In genomic region chr15:25848769-25849430, GRCh38 we compare ENCODE assay signal across 10 cellular contexts. TPM values are rescaled to one million over a fixed set of nuclear protein-coding genes. Genes with fewer than 3 reads are reported as not detected.
A peak's percentile ranks its signal among the peaks of the same experiment; 100 is the strongest.
DNase-seq lines count a peak whose midpoint lies in the region; ATAC-seq and TF ChIP-seq lines count a peak whose summit lies in the region.
"Had no signal": no experiment of that assay in that cellular context is flagged by ENCODE, and none has a peak within 500 bp of the region (broad histone marks: within the 10 kb centered on the region; RNA-seq: fewer than 3 reads in every experiment).

No MANE protein-coding gene starts in this region.

- ATAC-seq in activated CD8-positive, alpha-beta T cell treated with anti-CD3 and anti-CD28 coated beads, Interleukin-2, amount 10 ng/mL, durations not matched to agents 7 days and 5 days = no peak
- ATAC-seq in left lung = no peak
- ATAC-seq in foreskin keratinocyte = no peak

- POLR2A ChIA-PET in activated CD8-positive, alpha-beta T cell treated with anti-CD3 and anti-CD28 coated beads, Interleukin-2, amount 10 ng/mL, durations not matched to agents 7 days and 5 days (lab: Charles Lee) = interaction anchor here (2.2 to 4.5 kb wide), 2 partner anchors 10 to 13 kb away, joined by 9 to 42 read pairs; partner anchors contain the start of gene ATP10A
- POLR2A ChIA-PET in HEK293T (lab: Yijun Ruan, JAX) = no interaction called here

- TF ChIP-seq EP300 in suprapubic skin (IDR thresholded peaks at IDR 0.05) = no peak

- TF ChIP-seq CTCF in left lung (IDR thresholded peaks at IDR 0.05) (no peak), suprapubic skin (IDR thresholded peaks at IDR 0.05) (no peak), foreskin keratinocyte (conservative IDR thresholded peaks at IDR 0.05) (no peak)

- H3K36me3 Mint-ChIP-seq in activated naive CD4-positive, alpha-beta T cell treated with anti-CD3 and anti-CD28 coated beads for 36 hours (ENCODE audit: low read depth) = peaks cover 17% of the 10 kb centered on the region
- peaks cover 64% of the 10 kb centered on the region for H3K36me3 Mint-ChIP-seq in activated CD8-positive, alpha-beta T cell treated with anti-CD3 and anti-CD28 coated beads, Interleukin-2, amount 10 ng/mL, durations not matched to agents 7 days and 5 days (ENCODE audit: low read depth)

- H3K4me3 Mint-ChIP-seq in activated naive CD4-positive, alpha-beta T cell treated with anti-CD3 and anti-CD28 coated beads for 36 hours = peak overlapping the region; percentile 93
- peak overlapping the region; percentile 93 for H3K4me3 Mint-ChIP-seq in activated CD8-positive, alpha-beta T cell treated with anti-CD3 and anti-CD28 coated beads, Interleukin-2, amount 10 ng/mL, durations not matched to agents 7 days and 5 days

- peak overlapping the region; percentile 97 for H3K27ac Mint-ChIP-seq in activated naive CD4-positive, alpha-beta T cell treated with anti-CD3 and anti-CD28 coated beads for 36 hours
- H3K27ac Mint-ChIP-seq in activated CD8-positive, alpha-beta T cell treated with anti-CD3 and anti-CD28 coated beads, Interleukin-2, amount 10 ng/mL, durations not matched to agents 7 days and 5 days = peak overlapping the region; percentile 99

- intact Hi-C loops in activated naive CD4-positive, alpha-beta T cell treated with anti-CD3 and anti-CD28 coated beads for 36 hours (cut with micrococcal nuclease) = loop anchor here (1.0 kb wide), 1 partner anchor 410 kb away; the partner anchor contains the start of gene UBE3A
- intact Hi-C loops in left lung (cut with DNase I) = no loop called here

- H3K4me1 ChIP-seq in left lung = peaks cover 25 to 50% of the 10 kb centered on the region in 2 donors
- peaks cover 40% of the 10 kb centered on the region for H3K4me1 ChIP-seq in suprapubic skin
- no peaks in the 10 kb centered on the region for H3K4me1 ChIP-seq in foreskin keratinocyte

- H3K4me1 Mint-ChIP-seq in activated naive CD4-positive, alpha-beta T cell treated with anti-CD3 and anti-CD28 coated beads for 36 hours (ENCODE audit: low read depth) = peaks cover 80% of the 10 kb centered on the region
- H3K4me1 Mint-ChIP-seq in activated CD8-positive, alpha-beta T cell treated with anti-CD3 and anti-CD28 coated beads, Interleukin-2, amount 10 ng/mL, durations not matched to agents 7 days and 5 days (ENCODE audit: low read depth) = peaks cover 88% of the 10 kb centered on the region

- no peak for TF ChIP-seq POLR2A in suprapubic skin (IDR thresholded peaks at IDR 0.05)

- H3K9me3 Mint-ChIP-seq in activated naive CD4-positive, alpha-beta T cell treated with anti-CD3 and anti-CD28 coated beads for 36 hours = peaks cover 3% of the 10 kb centered on the region
- no peaks in the 10 kb centered on the region for H3K9me3 Mint-ChIP-seq in activated CD8-positive, alpha-beta T cell treated with anti-CD3 and anti-CD28 coated beads, Interleukin-2, amount 10 ng/mL, durations not matched to agents 7 days and 5 days (ENCODE audit: insufficient read depth)

- no peaks in the 10 kb centered on the region for H3K27me3 Mint-ChIP-seq in activated naive CD4-positive, alpha-beta T cell treated with anti-CD3 and anti-CD28 coated beads for 36 hours (ENCODE audit: low read depth)
- no peaks in the 10 kb centered on the region for H3K27me3 Mint-ChIP-seq in activated CD8-positive, alpha-beta T cell treated with anti-CD3 and anti-CD28 coated beads, Interleukin-2, amount 10 ng/mL, durations not matched to agents 7 days and 5 days (ENCODE audit: low read depth)

- CTCF ChIA-PET in activated naive CD4-positive, alpha-beta T cell treated with anti-CD3 and anti-CD28 coated beads for 36 hours (lab: Charles Lee) = interaction anchor here (1.4 to 3.6 kb wide), 3 partner anchors 12 to 65 kb away, joined by 5 to 22 read pairs (median 18); no protein-coding TSS in a partner anchor
- CTCF ChIA-PET in activated CD8-positive, alpha-beta T cell treated with anti-CD3 and anti-CD28 coated beads, Interleukin-2, amount 10 ng/mL, durations not matched to agents 7 days and 5 days (lab: Charles Lee) = interaction anchor here (1.1 to 2.0 kb wide), 3 partner anchors 11 to 85 kb away, joined by 3 to 11 read pairs (median 5); no protein-coding TSS in a partner anchor
- CTCF ChIA-PET in HEK293T (lab: Yijun Ruan, JAX) = no interaction called here

- peak; percentile 60 for DNase-seq in activated naive CD4-positive, alpha-beta T cell treated with anti-CD3 and anti-CD28 coated beads for 36 hours
- no peak for DNase-seq in activated naive CD4-positive, alpha-beta T cell treated with anti-CD3 and anti-CD28 coated beads, Interleukin-2, amount 50 U/mL, for 16 hours
- no peak for DNase-seq in activated CD8-positive, alpha-beta T cell treated with anti-CD3 and anti-CD28 coated beads, Interleukin-2, amount 10 ng/mL, durations not matched to agents 7 days and 5 days
- no peak for DNase-seq in left lung
- DNase-seq in suprapubic skin (ENCODE audit: low spot score in 2 of 2) = no peak
- DNase-seq in foreskin keratinocyte = no peak
- no peak for DNase-seq in HEK293T (ENCODE audit: extremely low spot score)
- no peak for DNase-seq in NCI-H82 (lab: John Stamatoyannopoulos, UW)
- DNase-seq: caudate nucleus, NCI-H510A treated with DMSO at 0.1 percent for 48 hours had no signal

- 49% methylated on average over 9 of the region's 9 CpGs for WGBS in suprapubic skin

- H3K9me3 ChIP-seq in left lung (no peaks in the 10 kb centered on the region), suprapubic skin (no peaks in the 10 kb centered on the region)

- H3K27me3 ChIP-seq in left lung (peaks cover 0 to 8% of the 10 kb centered on the region in 2 donors), suprapubic skin (no peaks in the 10 kb centered on the region), foreskin keratinocyte (no peaks in the 10 kb centered on the region)

- no peak overlapping the region for H3K4me3 ChIP-seq in left lung
- peak overlapping the region; percentile 43 for H3K4me3 ChIP-seq in suprapubic skin

- peak overlapping the region; percentile 82 to 92 for H3K27ac ChIP-seq in left lung
- no peak overlapping the region for H3K27ac ChIP-seq in suprapubic skin
- no peak overlapping the region for H3K27ac ChIP-seq in foreskin keratinocyte

- H3K36me3 ChIP-seq in left lung = no peaks in the 10 kb centered on the region
- H3K36me3 ChIP-seq in suprapubic skin = no peaks in the 10 kb centered on the region

TF ChIP-seq in HEK293T, 16 proteins besides CTCF, POLR2A, EP300 and RAD21:
- TF ChIP-seq ZNF384 (IDR thresholded peaks at IDR 0.05) = no peak
- TF ChIP-seq ARNT (IDR thresholded peaks at IDR 0.05) = no peak
- no peak for TF ChIP-seq SUZ12 (IDR thresholded peaks at IDR 0.05)
- TF ChIP-seq NFRKB (IDR thresholded peaks at IDR 0.05) = no peak
- no peak for TF ChIP-seq FOXA1 (IDR thresholded peaks at IDR 0.05)
- no peak for TF ChIP-seq ELF4 (IDR thresholded peaks at IDR 0.05)
- TF ChIP-seq LEF1 (IDR thresholded peaks at IDR 0.05; ENCODE audit: borderline replicate concordance) = no peak
- TF ChIP-seq, protein P1, sequence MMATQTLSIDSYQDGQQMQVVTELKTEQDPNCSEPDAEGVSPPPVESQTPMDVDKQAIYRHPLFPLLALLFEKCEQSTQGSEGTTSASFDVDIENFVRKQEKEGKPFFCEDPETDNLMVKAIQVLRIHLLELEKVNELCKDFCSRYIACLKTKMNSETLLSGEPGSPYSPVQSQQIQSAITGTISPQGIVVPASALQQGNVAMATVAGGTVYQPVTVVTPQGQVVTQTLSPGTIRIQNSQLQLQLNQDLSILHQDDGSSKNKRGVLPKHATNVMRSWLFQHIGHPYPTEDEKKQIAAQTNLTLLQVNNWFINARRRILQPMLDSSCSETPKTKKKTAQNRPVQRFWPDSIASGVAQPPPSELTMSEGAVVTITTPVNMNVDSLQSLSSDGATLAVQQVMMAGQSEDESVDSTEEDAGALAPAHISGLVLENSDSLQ (IDR thresholded peaks at IDR 0.05) = no peak
- no peak for TF ChIP-seq FOXK2 (IDR thresholded peaks at IDR 0.05)
- no peak for TF ChIP-seq SP1 (IDR thresholded peaks at IDR 0.05)
- no peak for TF ChIP-seq FOXM1 (IDR thresholded peaks at IDR 0.05; ENCODE audit: borderline replicate concordance)
- TF ChIP-seq BHLHE40 (IDR thresholded peaks at IDR 0.05; ENCODE audit: borderline replicate concordance) = no peak
- TF ChIP-seq CTBP1 (IDR thresholded peaks at IDR 0.05; ENCODE audit: borderline replicate concordance) = no peak
- no peak for TF ChIP-seq TARDBP (IDR thresholded peaks at IDR 0.05)
- no peak for TF ChIP-seq L3MBTL2 (conservative IDR thresholded peaks at IDR 0.05)
- no peak for TF ChIP-seq HDGF (IDR thresholded peaks at IDR 0.05; ENCODE audit: borderline replicate concordance)
TF ChIP-seq in HEK293T: peak in this region for 0.

RNA-seq across cellular contexts. Expression of gene ATP10A, which starts 14.2 kb away (rescaled TPM):
- 10 to 100 TPM; 11.9 to 13.0 TPM for total RNA-seq in activated naive CD4-positive, alpha-beta T cell treated with anti-CD3 and anti-CD28 coated beads for 36 hours
- total RNA-seq in activated CD8-positive, alpha-beta T cell treated with anti-CD3 and anti-CD28 coated beads, Interleukin-2, amount 10 ng/mL, durations not matched to agents 7 days and 5 days = 10 to 100 TPM; 53.8 to 58.9 TPM
- total RNA-seq in left lung (10 to 100 TPM; 25.4 to 46.1 TPM), suprapubic skin (1 to 10 TPM; 3.8 to 7.1 (median 5.2) TPM), foreskin keratinocyte (not detected in 2 replicates)
- polyA plus RNA-seq in foreskin keratinocyte = not detected in 2 replicates

Comparison
In these comparisons a context has a peak if more than half of its experiments do, and no peak if none do; other contexts are left out.
1. H3K27ac ChIP-seq: peak in left lung (2 of 2); none in suprapubic skin (single experiment) and foreskin keratinocyte (single experiment).